7 cellular contexts compared by ENCODE assay signal in genomic region chr16:785563-786535, GRCh38. TPM values are rescaled to one million over a fixed set of nuclear protein-coding genes. Genes with fewer than 3 reads are reported as not detected.
DNase-seq lines count a peak whose midpoint lies in the region; ATAC-seq and TF ChIP-seq lines count a peak whose summit lies in the region.

No MANE protein-coding gene starts in this region.

- H3K36me3 ChIP-seq in thoracic aorta, result no peaks in the 10 kb centered on the region

- H3K27ac ChIP-seq in thoracic aorta, result no peak overlapping the region

- peaks cover under 1% of the 10 kb centered on the region for H3K36me3 Mint-ChIP-seq in activated T-helper 17 cell treated with anti-CD3 and anti-CD28 coated beads, Interleukin-2, amount 50 U/mL, for 72 hours (ENCODE audit: low read depth)

- H3K9me3 ChIP-seq in thoracic aorta, result no peaks in the 10 kb centered on the region

- peak; percentile 37 for ATAC-seq in activated T-helper 17 cell treated with anti-CD3 and anti-CD28 coated beads, Interleukin-2, amount 50 U/mL, for 72 hours (replicated peaks)
- ATAC-seq in thoracic aorta (ENCODE audit: insufficient number of reproducible peaks, low FRiP score, low read depth), result no peak

- H3K4me1 ChIP-seq in thoracic aorta (ENCODE audit: control insufficient read depth in 1 of 2, low read depth in 2 of 2), result peaks cover 13 to 19% of the 10 kb centered on the region in 2 donors

- no peaks in the 10 kb centered on the region for H3K4me1 Mint-ChIP-seq in activated T-helper 17 cell treated with anti-CD3 and anti-CD28 coated beads, Interleukin-2, amount 50 U/mL, for 72 hours

- H3K27ac Mint-ChIP-seq in activated T-helper 17 cell treated with anti-CD3 and anti-CD28 coated beads, Interleukin-2, amount 50 U/mL, for 72 hours, result no peak overlapping the region

- no peaks in the 10 kb centered on the region for H3K27me3 Mint-ChIP-seq in activated T-helper 17 cell treated with anti-CD3 and anti-CD28 coated beads, Interleukin-2, amount 50 U/mL, for 72 hours

- DNase-seq in OCI-M1 (lab: John Stamatoyannopoulos, UW) (peak; percentile 53), fibroblast of the conjunctiva (ENCODE audit: low read depth) (peak; percentile 22), occipital lobe (lab: John Stamatoyannopoulos, UW) (peak; percentile 22), thoracic aorta (ENCODE audit: low spot score) (no peak), NCI-H128 (lab: John Stamatoyannopoulos, UW; ENCODE audit: unreplicated experiment) (no peak)

- H3K4me3 ChIP-seq in GM12875 (ENCODE audit: low read depth, low read length) (no peak overlapping the region), thoracic aorta (no peak overlapping the region)

- TF ChIP-seq CTCF in GM12875 (IDR thresholded peaks at IDR 0.05; ENCODE audit: borderline replicate concordance, insufficient read depth, low read depth, low read length) (peak; percentile 89), thoracic aorta (IDR thresholded peaks at IDR 0.05) (peak; percentile 48)

- no peaks in the 10 kb centered on the region for H3K27me3 ChIP-seq in thoracic aorta (replicated peaks; ENCODE audit: insufficient read depth)

- H3K4me3 Mint-ChIP-seq in activated T-helper 17 cell treated with anti-CD3 and anti-CD28 coated beads, Interleukin-2, amount 50 U/mL, for 72 hours, result peak overlapping the region; percentile 79

- no peaks in the 10 kb centered on the region for H3K9me3 Mint-ChIP-seq in activated T-helper 17 cell treated with anti-CD3 and anti-CD28 coated beads, Interleukin-2, amount 50 U/mL, for 72 hours

RNA-seq across cellular contexts. Expression of gene RPUSD1, which starts 2.3 kb away (rescaled TPM):
- 10 to 100 TPM; 13.2 to 40.6 TPM for total RNA-seq in activated T-helper 17 cell treated with anti-CD3 and anti-CD28 coated beads, Interleukin-2, amount 50 U/mL, for 72 hours
- total RNA-seq in occipital lobe (11.2 TPM), thoracic aorta (10 to 100 TPM; 12.3 to 13.9 TPM)

RNA-seq across cellular contexts. Expression of gene CHTF18, which starts 2.6 kb away (rescaled TPM):
- 10 to 100 TPM; 65.4 to 87.1 TPM for total RNA-seq in activated T-helper 17 cell treated with anti-CD3 and anti-CD28 coated beads, Interleukin-2, amount 50 U/mL, for 72 hours
- total RNA-seq in occipital lobe, result 8.9 TPM
- 10 to 100 TPM; 10.2 to 15.4 TPM for total RNA-seq in thoracic aorta

RNA-seq across cellular contexts. Expression of gene GNG13, which starts 14.7 kb away (rescaled TPM):
- total RNA-seq in activated T-helper 17 cell treated with anti-CD3 and anti-CD28 coated beads, Interleukin-2, amount 50 U/mL, for 72 hours, result not detected
- not detected for total RNA-seq in occipital lobe
- total RNA-seq in thoracic aorta, result not detected

RNA-seq across cellular contexts. Expression of gene MSLN, which starts 25.3 kb away (rescaled TPM):
- total RNA-seq in activated T-helper 17 cell treated with anti-CD3 and anti-CD28 coated beads, Interleukin-2, amount 50 U/mL, for 72 hours, result not detected
- not detected for total RNA-seq in occipital lobe
- 1 to 10 TPM in 1 of 2 donors, not detected in 1; 1.3 TPM for total RNA-seq in thoracic aorta

RNA-seq across cellular contexts. Expression of gene CIAO3, which starts 45.1 kb away (rescaled TPM):
- total RNA-seq in activated T-helper 17 cell treated with anti-CD3 and anti-CD28 coated beads, Interleukin-2, amount 50 U/mL, for 72 hours, result 10 to 100 TPM; 39.2 to 47.1 TPM
- 48.8 TPM for total RNA-seq in occipital lobe
- 10 to 100 TPM; 27.0 to 30.3 TPM for total RNA-seq in thoracic aorta

Comparison
In these comparisons a context has a peak if more than half of its experiments do, and no peak if none do; other contexts are left out.
1. DNase-seq: peak in OCI-M1 (single experiment), fibroblast of the conjunctiva (single experiment) and occipital lobe (single experiment); none in thoracic aorta (single experiment) and NCI-H128 (single experiment).